In genomic region chr1:15407579-15407978, GRCh38 we compare ENCODE assay signal across 1 cellular context.
TF ChIP-seq lines count a peak whose summit lies in the region.

No MANE protein-coding gene starts in this region.

TF ChIP-seq in HepG2, 621 proteins besides CTCF, POLR2A, EP300 and RAD21:
- TF ChIP-seq ZNF329 (CRISPR knock-in tag; IDR thresholded peaks at IDR 0.05; ENCODE audit: low read depth) (no peak), RNF2 (conservative IDR thresholded peaks at IDR 0.05; ENCODE audit: low read depth) (no peak), FOXM1 (CRISPR knock-in tag; IDR thresholded peaks at IDR 0.05) (no peak), E2F2 (CRISPR knock-in tag; IDR thresholded peaks at IDR 0.05; ENCODE audit: borderline replicate concordance) (no peak), JDP2 (CRISPR knock-in tag; IDR thresholded peaks at IDR 0.05; ENCODE audit: borderline replicate concordance) (no peak), PAWR (CRISPR knock-in tag; IDR thresholded peaks at IDR 0.05; ENCODE audit: borderline replicate concordance) (no peak), ZNF136 (CRISPR knock-in tag; IDR thresholded peaks at IDR 0.05; ENCODE audit: low read depth) (no peak), TOE1 (CRISPR knock-in tag; IDR thresholded peaks at IDR 0.05) (no peak), ZNF18 (CRISPR knock-in tag; IDR thresholded peaks at IDR 0.05; ENCODE audit: insufficient replicate concordance) (no peak), ZNF576 (CRISPR knock-in tag; IDR thresholded peaks at IDR 0.05) (no peak), SRY (CRISPR knock-in tag; IDR thresholded peaks at IDR 0.05) (no peak), ZNF468 (CRISPR knock-in tag; IDR thresholded peaks at IDR 0.05) (no peak)
